ENCODE assay signal across 9 cellular contexts in the genomic region with DNA sequence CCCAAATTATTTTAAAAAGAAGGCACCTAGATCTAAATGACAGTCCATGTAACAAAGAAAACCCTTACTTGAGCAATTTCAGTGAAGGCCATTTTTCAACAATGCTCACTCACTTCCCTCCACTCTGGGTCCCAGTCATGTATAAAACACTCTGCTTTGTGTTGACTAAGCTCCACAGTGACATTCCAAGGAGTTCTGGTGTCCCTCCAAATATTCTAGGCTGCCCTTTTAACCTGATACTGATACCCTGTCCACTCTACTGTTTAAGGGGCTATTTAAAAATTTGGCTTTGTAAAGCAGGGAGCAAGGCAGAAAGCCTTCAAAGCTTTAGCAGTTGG.
DNase-seq lines count a peak whose midpoint lies in the region; ATAC-seq and TF ChIP-seq lines count a peak whose summit lies in the region.
"Had no signal": no experiment of that assay in that cellular context is flagged by ENCODE, and none has a peak within 500 bp of the region (broad histone marks: within the 10 kb centered on the region; RNA-seq: fewer than 3 reads in every experiment).

No MANE protein-coding gene starts in this region.

- no peak for TF ChIP-seq CTCF in ascending aorta (IDR thresholded peaks at IDR 0.05)
- no peak for TF ChIP-seq CTCF in progenitor cell of endocrine pancreas (IDR thresholded peaks at IDR 0.05; ENCODE audit: unreplicated experiment)
- TF ChIP-seq CTCF in WTC11 (IDR thresholded peaks at IDR 0.05): no peak
- no peak for TF ChIP-seq CTCF in Calu3 (IDR thresholded peaks at IDR 0.05; ENCODE audit: unreplicated experiment)

- intact Hi-C loops in ascending aorta (cut with DNase I) (loop anchor here (1.0 to 10.0 kb wide), 5 partner anchors 73 to 325 kb away; a partner anchor contains a TSS), Calu3 (cut with micrococcal nuclease; ENCODE audit: unreplicated experiment) (loop anchor here (1.0 kb wide), 2 partner anchors 198 to 224 kb away; no protein-coding TSS in a partner anchor)

- H3K9me3 ChIP-seq in ascending aorta: no peaks in the 10 kb centered on the region

- H3K36me3 Mint-ChIP-seq in progenitor cell of endocrine pancreas (ENCODE audit: insufficient read depth) (no peaks in the 10 kb centered on the region), WTC11 (no peaks in the 10 kb centered on the region), Calu3 (ENCODE audit: insufficient read depth, unreplicated experiment) (peaks cover 9% of the 10 kb centered on the region), immature natural killer cell (no peaks in the 10 kb centered on the region)

- peaks cover 12% of the 10 kb centered on the region for H3K4me1 Mint-ChIP-seq in progenitor cell of endocrine pancreas (ENCODE audit: low read depth)
- peaks cover 11% of the 10 kb centered on the region for H3K4me1 Mint-ChIP-seq in WTC11
- H3K4me1 Mint-ChIP-seq in Calu3 (ENCODE audit: low read depth, unreplicated experiment): peaks cover 42% of the 10 kb centered on the region
- no peaks in the 10 kb centered on the region for H3K4me1 Mint-ChIP-seq in immature natural killer cell
- H3K4me1 Mint-ChIP-seq: neural crest cell had no signal

- DNase-seq in ascending aorta (ENCODE audit: low spot score in 2 of 2): no peak
- no peak for DNase-seq in progenitor cell of endocrine pancreas (ENCODE audit: low spot score, unreplicated experiment)
- DNase-seq in WTC11 (ENCODE audit: low spot score): no peak
- DNase-seq in HuH-7.5 (ENCODE audit: low spot score): no peak
- no peak for DNase-seq in Calu3
- DNase-seq in immature natural killer cell: no peak

- ATAC-seq in GM19324 (IDR thresholded peaks at IDR 0.05; ENCODE audit: low FRiP score, unreplicated experiment) (peak; percentile 21), HG02981 (IDR thresholded peaks at IDR 0.05; ENCODE audit: unreplicated experiment) (peak; percentile 29), WTC11 (no peak)

- H3K4me3 Mint-ChIP-seq in progenitor cell of endocrine pancreas (ENCODE audit: low read depth) (no peak overlapping the region), WTC11 (no peak overlapping the region), Calu3 (ENCODE audit: low read depth, unreplicated experiment) (no peak overlapping the region), immature natural killer cell (no peak overlapping the region)
- H3K4me3 Mint-ChIP-seq: neural crest cell had no signal

- no peaks in the 10 kb centered on the region for H3K27me3 ChIP-seq in ascending aorta

- peak overlapping the region; percentile 76 for H3K27ac Mint-ChIP-seq in progenitor cell of endocrine pancreas
- H3K27ac Mint-ChIP-seq in WTC11: no peak overlapping the region
- no peak overlapping the region for H3K27ac Mint-ChIP-seq in Calu3 (ENCODE audit: unreplicated experiment)
- no peak overlapping the region for H3K27ac Mint-ChIP-seq in immature natural killer cell

- CTCF ChIA-PET in WTC11 (lab: Charles Lee): interaction anchor here (0.6 to 6.4 kb wide), 45 partner anchors 8 to 298 kb away, joined by 3 to 108 read pairs (median 5); a partner anchor contains a TSS
- CTCF ChIA-PET in Calu3 (lab: Charles Lee): interaction anchor here (0.7 to 2.1 kb wide), 17 partner anchors 12 to 226 kb away, joined by 3 to 48 read pairs (median 6); a partner anchor contains a TSS

- H3K4me3 ChIP-seq in ascending aorta: no peak overlapping the region

- H3K27ac ChIP-seq in ascending aorta: peak overlapping the region; percentile 78 to 82

- POLR2A ChIA-PET in WTC11 (lab: Charles Lee): interaction anchor here (2.0 kb wide), 1 partner anchor 74 kb away, joined by 16 read pairs; a partner anchor contains a TSS

- no TSS peak for BruUV-seq in Calu3 (replicated peaks; lab: Mats Ljungman, UMichigan)

- no peaks in the 10 kb centered on the region for H3K36me3 ChIP-seq in ascending aorta

- peaks cover 6 to 42% of the 10 kb centered on the region in 2 donors for H3K4me1 ChIP-seq in ascending aorta

- H3K9me3 Mint-ChIP-seq in progenitor cell of endocrine pancreas (ENCODE audit: low read depth) (no peaks in the 10 kb centered on the region), WTC11 (no peaks in the 10 kb centered on the region), Calu3 (ENCODE audit: low read depth, unreplicated experiment) (no peaks in the 10 kb centered on the region), immature natural killer cell (no peaks in the 10 kb centered on the region)
- H3K9me3 Mint-ChIP-seq: neural crest cell had no signal

- H3K27me3 Mint-ChIP-seq in progenitor cell of endocrine pancreas (no peaks in the 10 kb centered on the region), WTC11 (ENCODE audit: low read depth) (no peaks in the 10 kb centered on the region; the same call in 1 of the 2 replicates), Calu3 (ENCODE audit: unreplicated experiment) (no peaks in the 10 kb centered on the region), immature natural killer cell (ENCODE audit: low read depth in 3 of 3) (peaks cover 2 to 3% (median 2%) of the 10 kb centered on the region in 3 donors)

TF ChIP-seq in WTC11, 78 proteins besides CTCF, POLR2A, EP300 and RAD21 (continues in another document):
- TF ChIP-seq HMGA2 (CRISPR knock-in tag; IDR thresholded peaks at IDR 0.05): no peak
- no peak for TF ChIP-seq TEAD1 (CRISPR knock-in tag; IDR thresholded peaks at IDR 0.05)
- TF ChIP-seq, protein P1, sequence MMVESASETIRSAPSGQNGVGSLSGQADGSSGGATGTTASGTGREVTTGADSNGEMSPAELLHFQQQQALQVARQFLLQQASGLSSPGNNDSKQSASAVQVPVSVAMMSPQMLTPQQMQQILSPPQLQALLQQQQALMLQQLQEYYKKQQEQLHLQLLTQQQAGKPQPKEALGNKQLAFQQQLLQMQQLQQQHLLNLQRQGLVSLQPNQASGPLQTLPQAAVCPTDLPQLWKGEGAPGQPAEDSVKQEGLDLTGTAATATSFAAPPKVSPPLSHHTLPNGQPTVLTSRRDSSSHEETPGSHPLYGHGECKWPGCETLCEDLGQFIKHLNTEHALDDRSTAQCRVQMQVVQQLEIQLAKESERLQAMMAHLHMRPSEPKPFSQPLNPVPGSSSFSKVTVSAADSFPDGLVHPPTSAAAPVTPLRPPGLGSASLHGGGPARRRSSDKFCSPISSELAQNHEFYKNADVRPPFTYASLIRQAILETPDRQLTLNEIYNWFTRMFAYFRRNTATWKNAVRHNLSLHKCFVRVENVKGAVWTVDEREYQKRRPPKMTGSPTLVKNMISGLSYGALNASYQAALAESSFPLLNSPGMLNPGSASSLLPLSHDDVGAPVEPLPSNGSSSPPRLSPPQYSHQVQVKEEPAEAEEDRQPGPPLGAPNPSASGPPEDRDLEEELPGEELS (CRISPR knock-in tag; IDR thresholded peaks at IDR 0.05): no peak
- TF ChIP-seq, protein P2, sequence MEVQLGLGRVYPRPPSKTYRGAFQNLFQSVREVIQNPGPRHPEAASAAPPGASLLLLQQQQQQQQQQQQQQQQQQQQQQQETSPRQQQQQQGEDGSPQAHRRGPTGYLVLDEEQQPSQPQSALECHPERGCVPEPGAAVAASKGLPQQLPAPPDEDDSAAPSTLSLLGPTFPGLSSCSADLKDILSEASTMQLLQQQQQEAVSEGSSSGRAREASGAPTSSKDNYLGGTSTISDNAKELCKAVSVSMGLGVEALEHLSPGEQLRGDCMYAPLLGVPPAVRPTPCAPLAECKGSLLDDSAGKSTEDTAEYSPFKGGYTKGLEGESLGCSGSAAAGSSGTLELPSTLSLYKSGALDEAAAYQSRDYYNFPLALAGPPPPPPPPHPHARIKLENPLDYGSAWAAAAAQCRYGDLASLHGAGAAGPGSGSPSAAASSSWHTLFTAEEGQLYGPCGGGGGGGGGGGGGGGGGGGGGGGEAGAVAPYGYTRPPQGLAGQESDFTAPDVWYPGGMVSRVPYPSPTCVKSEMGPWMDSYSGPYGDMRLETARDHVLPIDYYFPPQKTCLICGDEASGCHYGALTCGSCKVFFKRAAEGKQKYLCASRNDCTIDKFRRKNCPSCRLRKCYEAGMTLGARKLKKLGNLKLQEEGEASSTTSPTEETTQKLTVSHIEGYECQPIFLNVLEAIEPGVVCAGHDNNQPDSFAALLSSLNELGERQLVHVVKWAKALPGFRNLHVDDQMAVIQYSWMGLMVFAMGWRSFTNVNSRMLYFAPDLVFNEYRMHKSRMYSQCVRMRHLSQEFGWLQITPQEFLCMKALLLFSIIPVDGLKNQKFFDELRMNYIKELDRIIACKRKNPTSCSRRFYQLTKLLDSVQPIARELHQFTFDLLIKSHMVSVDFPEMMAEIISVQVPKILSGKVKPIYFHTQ (CRISPR knock-in tag; IDR thresholded peaks at IDR 0.05): no peak
- TF ChIP-seq, protein P3, sequence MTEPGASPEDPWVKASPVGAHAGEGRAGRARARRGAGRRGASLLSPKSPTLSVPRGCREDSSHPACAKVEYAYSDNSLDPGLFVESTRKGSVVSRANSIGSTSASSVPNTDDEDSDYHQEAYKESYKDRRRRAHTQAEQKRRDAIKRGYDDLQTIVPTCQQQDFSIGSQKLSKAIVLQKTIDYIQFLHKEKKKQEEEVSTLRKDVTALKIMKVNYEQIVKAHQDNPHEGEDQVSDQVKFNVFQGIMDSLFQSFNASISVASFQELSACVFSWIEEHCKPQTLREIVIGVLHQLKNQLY (CRISPR knock-in tag; IDR thresholded peaks at IDR 0.05): no peak
- TF ChIP-seq TEAD4 (CRISPR knock-in tag; IDR thresholded peaks at IDR 0.05): no peak
- no peak for TF ChIP-seq SP1 (CRISPR knock-in tag; conservative IDR thresholded peaks at IDR 0.05)
